In genomic region chr5:63127054-63127453, GRCh38 we compare ENCODE assay signal across 17 cellular contexts.
DNase-seq lines count a peak whose midpoint lies in the region; ATAC-seq and TF ChIP-seq lines count a peak whose summit lies in the region.
"Had no signal": no experiment of that assay in that cellular context is flagged by ENCODE, and none has a peak within 500 bp of the region (broad histone marks: within the 10 kb centered on the region; RNA-seq: fewer than 3 reads in every experiment).

No MANE protein-coding gene starts in this region.

- no peak overlapping the region for H3K4me3 ChIP-seq in IMR-90 (ENCODE audit: insufficient read depth, low read depth, low read length)
- no peak overlapping the region for H3K4me3 ChIP-seq in brain microvascular endothelial cell (ENCODE audit: low read depth, low read length)
- no peak overlapping the region for H3K4me3 ChIP-seq in Karpas-422 (ENCODE audit: low read length)
- H3K4me3 ChIP-seq in tibial nerve: no peak overlapping the region
- H3K4me3 ChIP-seq: HAP-1, neural progenitor cell had no signal

- no peak overlapping the region for H3K4ac ChIP-seq in IMR-90 (ENCODE audit: low read depth, low read length)

- H3K4me2 ChIP-seq in IMR-90 (ENCODE audit: low read depth, low read length): no peak overlapping the region
- H3K4me2 ChIP-seq in Karpas-422 (ENCODE audit: low read depth, low read length, poor library complexity, severe bottlenecking): no peak overlapping the region
- H3K4me2 ChIP-seq: neural progenitor cell had no signal

- H3K9me2 ChIP-seq in Karpas-422 (replicated peaks; ENCODE audit: insufficient read depth, low read length): no peaks in the 10 kb centered on the region

- H3K36me3 ChIP-seq in IMR-90 (ENCODE audit: control insufficient read depth, insufficient read depth, low read length): no peaks in the 10 kb centered on the region
- no peaks in the 10 kb centered on the region for H3K36me3 ChIP-seq in brain microvascular endothelial cell (replicated peaks)
- no peaks in the 10 kb centered on the region for H3K36me3 ChIP-seq in Karpas-422 (ENCODE audit: insufficient read depth, low read length)
- no peaks in the 10 kb centered on the region for H3K36me3 ChIP-seq in tibial nerve
- H3K36me3 ChIP-seq: HAP-1, neural progenitor cell had no signal

- no peak for TF ChIP-seq CTCF in IMR-90 (conservative IDR thresholded peaks at IDR 0.05; ENCODE audit: low read depth, low read length)
- TF ChIP-seq CTCF in brain microvascular endothelial cell (IDR thresholded peaks at IDR 0.05; ENCODE audit: low read depth, low read length, missing control alignments): no peak
- TF ChIP-seq CTCF in tibial nerve (IDR thresholded peaks at IDR 0.05): no peak

- H4K20me1 ChIP-seq in IMR-90 (ENCODE audit: insufficient read depth, low read length) (no peaks in the 10 kb centered on the region), Karpas-422 (ENCODE audit: insufficient read depth, low read depth, low read length) (no peaks in the 10 kb centered on the region)

- no CpG with 5 or more reads among the region's 2 CpGs for WGBS in IMR-90 (ENCODE audit: extremely low coverage in 2 of 2, insufficient read length in 1 of 2), 2 experiments
- 48 to 56% methylated on average over 2 of the region's 2 CpGs for WGBS in tibial nerve, 2 donors

- no peak overlapping the region for H2BK5ac ChIP-seq in IMR-90 (ENCODE audit: low read depth, low read length, poor library complexity, severe bottlenecking)

- H3K27ac ChIP-seq in IMR-90 (ENCODE audit: insufficient read depth, low read length) (no peak overlapping the region), brain microvascular endothelial cell (peak overlapping the region; percentile 11), Karpas-422 (ENCODE audit: low read length) (no peak overlapping the region), tibial nerve (peak overlapping the region in 1 of 4 donors; percentile 43)
- H3K27ac ChIP-seq: neural progenitor cell had no signal

- intact Hi-C loops in IMR-90 (cut with micrococcal nuclease): no loop called here
- intact Hi-C loops in head of caudate nucleus (cut with DNase I): loop anchor here (10.0 kb wide), 1 partner anchor 838 kb away; the partner anchor contains the start of gene HTR1A

- CTCF ChIA-PET in IMR-90 (lab: Yijun Ruan, JAX): no interaction called here

- H3K79me1 ChIP-seq in IMR-90 (ENCODE audit: low read depth in 1 of 2, low read length in 2 of 2): no peaks in the 10 kb centered on the region

- dilution Hi-C loops in IMR-90 (cut with HindIII; ENCODE audit: low sequenced_read_pairs, unreplicated experiment): no loop called here

- no peak overlapping the region for H2AK9ac ChIP-seq in IMR-90 (replicated peaks; ENCODE audit: low read depth, low read length, poor library complexity)

- no peak overlapping the region for H4K91ac ChIP-seq in IMR-90 (ENCODE audit: insufficient read depth, low read depth, low read length)

- no peak for TF ChIP-seq POLR2A in IMR-90 (IDR thresholded peaks at IDR 0.05; ENCODE audit: low read depth, low read length)
- no peak for TF ChIP-seq POLR2A in tibial nerve (IDR thresholded peaks at IDR 0.05)

- H3K18ac ChIP-seq in IMR-90 (ENCODE audit: low read depth, low read length): no peak overlapping the region

- H3K4me1 ChIP-seq in IMR-90 (ENCODE audit: control insufficient read depth, insufficient read depth, low read length): no peaks in the 10 kb centered on the region
- no peaks in the 10 kb centered on the region for H3K4me1 ChIP-seq in Karpas-422 (ENCODE audit: low read length)
- peaks cover 0 to 19% (median 6%) of the 10 kb centered on the region in 4 donors for H3K4me1 ChIP-seq in tibial nerve
- H3K4me1 ChIP-seq: HAP-1, neural progenitor cell had no signal

- H2AFZ ChIP-seq in IMR-90 (replicated peaks; ENCODE audit: low read length, poor library complexity) (no peak overlapping the region), Karpas-422 (ENCODE audit: low read length) (no peak overlapping the region)
- H2AFZ ChIP-seq: neural progenitor cell had no signal

- H2BK20ac ChIP-seq in IMR-90 (ENCODE audit: low read depth, low read length): no peak overlapping the region

- no peak overlapping the region for H3K56ac ChIP-seq in IMR-90 (ENCODE audit: extremely low read depth, insufficient read depth, low read length)

- DNase-seq in AG08395 (ENCODE audit: low spot score) (peak; percentile 4), IMR-90 (peak; percentile 26), brain microvascular endothelial cell (peak; percentile 42), hepatic stellate cell (ENCODE audit: low spot score) (peak; percentile 1), Karpas-422 (no peak), tibial nerve (ENCODE audit: low spot score in 2 of 2) (no peak), head of caudate nucleus (no peak)
- DNase-seq: activated CD8-positive, alpha-beta T cell treated with anti-CD3 and anti-CD28 coated beads for 36 hours; activated T-cell treated with anti-CD3 and anti-CD28 coated beads, Interleukin-2, amount 50 U/mL, for 48 hours; DMS79 treated with DMSO at 0.1 percent for 48 hours; midbrain; NCI-H1436 treated with DMSO at 0.1 percent for 48 hours; stimulated activated naive CD8-positive, alpha-beta T cell treated with anti-CD3 and anti-CD28 coated beads, Interleukin-15, Interleukin-2, amounts not matched to agents 100 U/mL and 50 U/mL, for 24 hours had no signal

- ATAC-seq in IMR-90 (ENCODE audit: low read depth) (no peak), HG03457 (IDR thresholded peaks at IDR 0.05; ENCODE audit: unreplicated experiment) (no peak)
- ATAC-seq: activated CD8-positive, alpha-beta T cell treated with anti-CD3 and anti-CD28 coated beads for 36 hours; stimulated activated naive CD8-positive, alpha-beta T cell treated with anti-CD3 and anti-CD28 coated beads, Interleukin-15, Interleukin-2, amounts not matched to agents 100 U/mL and 50 U/mL, for 24 hours; WTC11 had no signal

- no peak overlapping the region for H4K8ac ChIP-seq in IMR-90 (ENCODE audit: low read depth in 2 of 2, low read length in 2 of 2)

- no peaks in the 10 kb centered on the region for H3K27me3 ChIP-seq in IMR-90 (ENCODE audit: control insufficient read depth, insufficient read depth, low read length)
- no peaks in the 10 kb centered on the region for H3K27me3 ChIP-seq in brain microvascular endothelial cell (replicated peaks)
- no peaks in the 10 kb centered on the region for H3K27me3 ChIP-seq in Karpas-422 (ENCODE audit: low read length)
- H3K27me3 ChIP-seq in tibial nerve: no peaks in the 10 kb centered on the region
- H3K27me3 ChIP-seq: neural progenitor cell had no signal

- no peak overlapping the region for H4K5ac ChIP-seq in IMR-90 (ENCODE audit: low read depth, low read length)

- POLR2A ChIA-PET in IMR-90 (lab: Charles Lee; ENCODE audit: unreplicated experiment): no interaction called here

- H2AK5ac ChIP-seq in IMR-90 (ENCODE audit: low read depth, low read length): no peak overlapping the region

- H3K9me3 ChIP-seq in IMR-90 (ENCODE audit: control insufficient read depth, insufficient read depth, low read length) (no peaks in the 10 kb centered on the region), Karpas-422 (ENCODE audit: low read length) (no peaks in the 10 kb centered on the region), tibial nerve (no peaks in the 10 kb centered on the region)
- H3K9me3 ChIP-seq: HAP-1 had no signal

- no peaks in the 10 kb centered on the region for H3K79me2 ChIP-seq in Karpas-422 (ENCODE audit: low read length)

- BruUV-seq in IMR-90 (replicated peaks; lab: Mats Ljungman, UMichigan): no TSS peak

- no peak overlapping the region for H3K23ac ChIP-seq in IMR-90 (ENCODE audit: low read depth, low read length)

- no peak overlapping the region for H3K9ac ChIP-seq in IMR-90 (ENCODE audit: low read depth, low read length)
- H3K9ac ChIP-seq in Karpas-422 (ENCODE audit: low read length): no peak overlapping the region
- H3K9ac ChIP-seq: neural progenitor cell had no signal

- no peak overlapping the region for H2BK120ac ChIP-seq in IMR-90 (ENCODE audit: low read depth, low read length)

- in situ Hi-C loops in IMR-90 (cut with MboI; ENCODE audit: low sequenced_read_pairs) (no loop called here), brain microvascular endothelial cell (cut with HindIII; ENCODE audit: low pct_ligation_motif_present, low sequenced_read_pairs) (no loop called here)

- no peak overlapping the region for H2BK15ac ChIP-seq in IMR-90 (ENCODE audit: low read depth, low read length)

- TF ChIP-seq EP300 in tibial nerve (IDR thresholded peaks at IDR 0.05): no peak

- H3K9me1 ChIP-seq in IMR-90 (ENCODE audit: insufficient read depth, low read length): no peaks in the 10 kb centered on the region

- TF ChIP-seq RAD21 in IMR-90 (IDR thresholded peaks at IDR 0.05; ENCODE audit: low read length): no peak

- H3K14ac ChIP-seq in IMR-90 (replicated peaks; ENCODE audit: low read depth, low read length): no peak overlapping the region

TF ChIP-seq in IMR-90, 13 proteins besides CTCF, POLR2A, EP300 and RAD21:
- TF ChIP-seq MXI1 (IDR thresholded peaks at IDR 0.05; ENCODE audit: borderline replicate concordance, low read depth, low read length) (no peak), MAZ (IDR thresholded peaks at IDR 0.05; ENCODE audit: borderline replicate concordance, low read depth, low read length) (no peak), SMC3 (IDR thresholded peaks at IDR 0.05; ENCODE audit: low read depth, low read length) (no peak), CHD1 (IDR thresholded peaks at IDR 0.05; ENCODE audit: low read depth, low read length) (no peak)

Comparison
In these comparisons a context has a peak if more than half of its experiments do, and no peak if none do; other contexts are left out.
1. DNase-seq: peak in AG08395 (single experiment), IMR-90 (single experiment), brain microvascular endothelial cell (single experiment) and hepatic stellate cell (single experiment); none in Karpas-422 (single experiment), tibial nerve (0 of 2) and head of caudate nucleus (0 of 42).